20 cellular contexts compared by ENCODE assay signal in the genomic region with DNA sequence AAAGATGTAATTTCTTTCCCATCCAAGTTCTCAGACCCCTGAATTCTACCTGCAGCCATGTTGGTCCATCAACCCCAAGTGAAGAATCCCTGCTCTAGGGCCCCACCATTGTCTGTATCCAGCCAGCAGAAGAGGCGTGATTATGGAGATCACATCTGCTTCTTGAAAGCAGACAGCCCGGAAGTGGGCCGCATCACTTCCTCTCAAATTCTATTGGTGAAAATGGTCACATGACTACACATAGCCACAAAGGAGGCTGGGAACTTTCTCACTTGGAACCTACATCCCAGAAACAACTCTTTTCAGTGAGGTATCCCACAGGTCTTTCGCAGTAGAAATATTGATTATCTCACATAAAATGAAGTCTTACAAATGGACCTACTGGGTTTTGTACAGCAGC. TPM values are rescaled to one million over a fixed set of nuclear protein-coding genes. Genes with fewer than 3 reads are reported as not detected.
DNase-seq lines count a peak whose midpoint lies in the region; ATAC-seq and TF ChIP-seq lines count a peak whose summit lies in the region.
"Had no signal": no experiment of that assay in that cellular context is flagged by ENCODE, and none has a peak within 500 bp of the region (broad histone marks: within the 10 kb centered on the region; RNA-seq: fewer than 3 reads in every experiment).

No MANE protein-coding gene starts in this region.

- H3K27me3 Mint-ChIP-seq in T-helper 17 cell = no peaks in the 10 kb centered on the region

- TF ChIP-seq CTCF in BE2C (IDR thresholded peaks at IDR 0.05; ENCODE audit: low read depth, low read length) = no peak

- ATAC-seq in T-helper 17 cell = peak; percentile 21
- no peak for ATAC-seq in GM18873 (IDR thresholded peaks at IDR 0.05; ENCODE audit: low FRiP score, unreplicated experiment)
- ATAC-seq: left lobe of liver had no signal

- no peaks in the 10 kb centered on the region for H3K36me3 ChIP-seq in BE2C
- H3K36me3 ChIP-seq: uterus had no signal

- peak overlapping the region; percentile 84 for H3K27ac Mint-ChIP-seq in T-helper 17 cell

- no peak overlapping the region for H3K4me3 ChIP-seq in BE2C (ENCODE audit: low read depth, low read length)
- H3K4me3 ChIP-seq: uterus had no signal

- DNase-seq in NCI-H2227 (lab: John Stamatoyannopoulos, UW; ENCODE audit: unreplicated experiment) = peak; percentile 9
- DNase-seq in NCI-H2227 treated with DMSO at 0.1 percent for 48 hours (lab: John Stamatoyannopoulos, UW) = no peak
- peak; percentile 28 for DNase-seq in BE2C
- DNase-seq in T-helper 17 cell = no peak
- peak; percentile 23 for DNase-seq in dermis blood vessel endothelial cell
- DNase-seq in kidney tubule cell (ENCODE audit: low spot score) = no peak
- DNase-seq in mucosa of gallbladder (ENCODE audit: low spot score) = no peak
- DNase-seq: 8988T; activated effector memory CD4-positive, alpha-beta T cell treated with anti-CD3 and anti-CD28 coated beads, Interleukin-2, amount 50 U/mL, for 16 hours; cerebellar nuclear complex; DMS53; effector CD8-positive, alpha-beta T cell; NCI-H1694 treated with DMSO at 0.1 percent for 48 hours; nucleus accumbens; stimulated activated CD8-positive, alpha-beta memory T cell treated with anti-CD3 and anti-CD28 coated beads, Interleukin-4, amount 100 ng/mL, for 48 hours; substantia nigra; SW 1271; uterus had no signal

- peaks cover 17% of the 10 kb centered on the region for H3K36me3 Mint-ChIP-seq in T-helper 17 cell (ENCODE audit: low read depth)

- H3K4me1 ChIP-seq in BE2C = no peaks in the 10 kb centered on the region
- H3K4me1 ChIP-seq: uterus had no signal

- no peaks in the 10 kb centered on the region for H3K27me3 ChIP-seq in BE2C
- H3K27me3 ChIP-seq: uterus had no signal

- no peak overlapping the region for H3K4me3 Mint-ChIP-seq in T-helper 17 cell

- peaks cover 19% of the 10 kb centered on the region for H3K4me1 Mint-ChIP-seq in T-helper 17 cell

- no peaks in the 10 kb centered on the region; the same call in 1 of the 2 replicates for H3K9me3 ChIP-seq in BE2C
- H3K9me3 ChIP-seq in T-helper 17 cell (ENCODE audit: control insufficient read depth, low read length, poor library complexity, severe bottlenecking) = no peaks in the 10 kb centered on the region
- H3K9me3 ChIP-seq: uterus had no signal

RNA-seq across cellular contexts. Expression of a gene that starts 40.1 kb away (rescaled TPM):
- 0.28 TPM for polyA plus RNA-seq in BE2C (2012; ENCODE audit: insufficient read depth, insufficient read length, low read depth)
- 100 to 1,000 TPM; 156 to 173 TPM for total RNA-seq in T-helper 17 cell
- total RNA-seq in dermis blood vessel endothelial cell = 23.9 and 42.9 TPM in 2 replicates
- 74.2 TPM for total RNA-seq in mucosa of gallbladder

RNA-seq across cellular contexts. Expression of a gene that starts 48.1 kb away (rescaled TPM):
- not detected for polyA plus RNA-seq in BE2C (2012; ENCODE audit: insufficient read depth, insufficient read length, low read depth)
- 10 to 100 TPM; 17.6 to 26.4 TPM for total RNA-seq in T-helper 17 cell
- total RNA-seq in dermis blood vessel endothelial cell = under 0.01 and 0.14 TPM in 2 replicates
- total RNA-seq in mucosa of gallbladder = 1.2 TPM

Comparison
In these comparisons a context has a peak if more than half of its experiments do, and no peak if none do; other contexts are left out.
1. DNase-seq: peak in NCI-H2227 (single experiment), BE2C (single experiment) and dermis blood vessel endothelial cell (single experiment); none in NCI-H2227 treated with DMSO at 0.1 percent for 48 hours (single experiment), T-helper 17 cell (0 of 3), kidney tubule cell (single experiment) and mucosa of gallbladder (single experiment).